Comparison of ENCODE assay signal across 29 cellular contexts in the genomic region with DNA sequence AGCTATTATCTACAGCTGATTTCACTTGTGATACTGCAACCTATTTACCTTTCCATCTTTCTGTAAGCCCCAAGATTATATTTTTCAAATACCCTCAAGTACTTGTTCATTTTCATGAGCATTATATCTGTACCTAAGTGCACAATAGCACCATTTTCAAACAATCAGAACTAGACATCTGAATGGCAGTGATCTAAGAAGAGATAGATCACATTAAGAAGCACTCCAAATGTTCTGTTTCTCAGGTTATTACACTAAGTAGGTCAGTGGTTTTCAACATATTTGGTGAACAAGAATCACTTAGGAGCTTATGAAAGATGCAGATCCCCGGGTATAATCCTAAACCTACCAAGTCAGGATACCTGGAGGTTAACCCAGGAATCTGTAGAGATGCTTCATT.
"Had no signal": no experiment of that assay in that cellular context is flagged by ENCODE, and none has a peak within 500 bp of the region (broad histone marks: within the 10 kb centered on the region; RNA-seq: fewer than 3 reads in every experiment).

No MANE protein-coding gene starts in this region.

- H3K27ac Mint-ChIP-seq: effector memory CD8-positive, alpha-beta T cell; mesothelial cell of epicardium; naive B cell; natural killer cell treated with Interleukin-12 subunit alpha and Interleukin-12 subunit beta and Interleukin-15 and Interleukin-18, amount 100 ng/mL, for 72 hours; neural progenitor cell; progenitor cell of endocrine pancreas; stimulated activated naive CD8-positive, alpha-beta T cell treated with anti-CD3 and anti-CD28 coated beads, Interleukin-15, amount 100 ng/mL, for 72 hours had no signal

- H3K9me3 ChIP-seq: right lobe of liver, suprapubic skin, upper lobe of right lung, uterus had no signal

- H3K27me3 Mint-ChIP-seq: effector memory CD8-positive, alpha-beta T cell; naive B cell; natural killer cell treated with Interleukin-12 subunit alpha and Interleukin-12 subunit beta and Interleukin-15 and Interleukin-18, amount 100 ng/mL, for 72 hours; progenitor cell of endocrine pancreas; stimulated activated naive CD8-positive, alpha-beta T cell treated with anti-CD3 and anti-CD28 coated beads, Interleukin-15, amount 100 ng/mL, for 72 hours had no signal

- H3K4me3 ChIP-seq: esophagus squamous epithelium, heart right ventricle, left lung, mucosa of descending colon, neural progenitor cell, right lobe of liver, suprapubic skin, transverse colon, upper lobe of right lung, uterus had no signal

- H3K4me3 Mint-ChIP-seq: effector memory CD8-positive, alpha-beta T cell; mesothelial cell of epicardium; naive B cell; natural killer cell treated with Interleukin-12 subunit alpha and Interleukin-12 subunit beta and Interleukin-15 and Interleukin-18, amount 100 ng/mL, for 72 hours; neural progenitor cell; stimulated activated naive CD8-positive, alpha-beta T cell treated with anti-CD3 and anti-CD28 coated beads, Interleukin-15, amount 100 ng/mL, for 72 hours had no signal

- ATAC-seq: effector memory CD8-positive, alpha-beta T cell; heart right ventricle; left cardiac atrium; left lung; mucosa of descending colon; natural killer cell treated with Interleukin-12 subunit alpha and Interleukin-12 subunit beta and Interleukin-15 and Interleukin-18, amount 100 ng/mL, for 72 hours; right lobe of liver; stimulated activated naive CD8-positive, alpha-beta T cell treated with anti-CD3 and anti-CD28 coated beads, Interleukin-15, amount 100 ng/mL, for 72 hours; upper lobe of right lung had no signal

- H3K36me3 Mint-ChIP-seq: mesothelial cell of epicardium; naive B cell; natural killer cell treated with Interleukin-12 subunit alpha and Interleukin-12 subunit beta and Interleukin-15 and Interleukin-18, amount 100 ng/mL, for 72 hours; neural progenitor cell had no signal

- H3K4me1 ChIP-seq: esophagus squamous epithelium, heart right ventricle, left lung, neural progenitor cell, parathyroid adenoma, right lobe of liver, suprapubic skin, transverse colon, upper lobe of right lung, uterus had no signal

- H3K4me1 Mint-ChIP-seq: mesothelial cell of epicardium; naive B cell; stimulated activated naive CD8-positive, alpha-beta T cell treated with anti-CD3 and anti-CD28 coated beads, Interleukin-15, amount 100 ng/mL, for 72 hours had no signal

- H3K36me3 ChIP-seq: esophagus squamous epithelium, heart right ventricle, left lung, neural progenitor cell, right lobe of liver, suprapubic skin, transverse colon, upper lobe of right lung, uterus had no signal

- DNase-seq: effector memory CD8-positive, alpha-beta T cell; erythroblast; esophagus squamous epithelium; foreskin melanocyte; glutamatergic neuron; heart right ventricle; hippocampal formation; left cardiac atrium; left lung; mesenchymal stem cell; mucosa of descending colon; naive B cell; right lobe of liver; small intestine; stimulated activated CD4-positive, alpha-beta T cell treated with anti-CD3 and anti-CD28 coated beads, Interleukin-12 subunit alpha, Interleukin-12 subunit beta, amount 100 ng/mL, for 4 hours; stimulated activated CD4-positive, alpha-beta T cell treated with anti-CD3 and anti-CD28 coated beads, Interleukin-1b, Interleukin-23, amount 100 ng/mL, for 48 hours; stimulated activated CD4-positive, alpha-beta T cell treated with anti-CD3 and anti-CD28 coated beads, Interleukin-4, amount 100 ng/mL, for 1 hour; stimulated activated CD8-positive, alpha-beta memory T cell treated with anti-CD3 and anti-CD28 coated beads, Interleukin-4, amount 100 ng/mL, for 48 hours; stimulated activated naive CD4-positive, alpha-beta T cell; stimulated activated naive CD8-positive, alpha-beta T cell treated with anti-CD3 and anti-CD28 coated beads, Interleukin-15, amount 100 ng/mL, for 72 hours; transverse colon; upper lobe of right lung; uterus had no signal

- H3K27ac ChIP-seq: esophagus squamous epithelium, heart right ventricle, left lung, neural progenitor cell, parathyroid adenoma, right lobe of liver, suprapubic skin, transverse colon, upper lobe of right lung, uterus had no signal

- H3K27me3 ChIP-seq: esophagus squamous epithelium, heart right ventricle, left lung, neural progenitor cell, right lobe of liver, suprapubic skin, transverse colon, upper lobe of right lung, uterus had no signal
